Comparison of ENCODE assay signal across 27 cellular contexts in the genomic region with DNA sequence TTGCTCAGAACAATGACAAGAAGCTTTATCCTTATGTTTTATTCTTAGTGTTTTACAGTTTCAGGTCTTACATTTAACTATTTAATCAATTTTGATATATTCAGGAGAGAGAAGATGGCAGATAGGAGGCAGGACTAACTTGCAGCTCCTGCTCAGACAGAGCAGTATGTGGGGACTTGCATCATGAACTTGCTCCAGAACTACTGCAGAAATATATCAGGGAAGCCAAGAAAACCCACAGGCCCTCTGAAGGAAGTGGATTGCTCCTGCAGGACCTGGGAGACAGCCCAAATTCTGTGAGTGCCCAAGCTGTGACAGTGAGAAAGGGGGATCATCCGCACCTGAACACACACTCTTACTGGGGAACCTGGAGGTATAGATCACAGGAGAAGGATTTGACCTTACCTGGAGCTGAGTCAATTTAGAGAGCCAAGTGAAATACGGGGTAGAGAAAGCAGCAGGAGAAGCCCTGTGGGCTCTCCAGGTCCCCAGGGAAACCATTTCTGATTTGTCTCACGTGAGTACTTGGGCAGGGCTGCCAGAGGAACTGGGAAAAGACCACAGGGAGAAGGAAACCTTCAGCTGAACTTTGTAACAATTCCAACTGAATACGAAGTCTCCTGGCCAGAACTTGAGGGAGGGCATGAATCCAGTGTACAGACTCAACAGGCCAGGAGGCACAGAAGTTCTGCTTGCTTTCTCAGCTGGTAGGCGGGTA. TPM values are rescaled to one million over a fixed set of nuclear protein-coding genes. Genes with fewer than 3 reads are reported as not detected.
A peak's percentile ranks its signal among the peaks of the same experiment; 100 is the strongest.
DNase-seq lines count a peak whose midpoint lies in the region; ATAC-seq and TF ChIP-seq lines count a peak whose summit lies in the region.
"Had no signal": no experiment of that assay in that cellular context is flagged by ENCODE, and none has a peak within 500 bp of the region (broad histone marks: within the 10 kb centered on the region; RNA-seq: fewer than 3 reads in every experiment).

No MANE protein-coding gene starts in this region.

- peak overlapping the region; percentile 65 for H3K27ac Mint-ChIP-seq in progenitor cell of endocrine pancreas
- H3K27ac Mint-ChIP-seq: CD14-positive monocyte; CD8-positive, alpha-beta memory T cell had no signal

- no peaks in the 10 kb centered on the region for H3K36me3 Mint-ChIP-seq in progenitor cell of endocrine pancreas (ENCODE audit: insufficient read depth)
- H3K36me3 Mint-ChIP-seq: CD14-positive monocyte; CD8-positive, alpha-beta memory T cell had no signal

- H3K4me1 Mint-ChIP-seq in progenitor cell of endocrine pancreas (ENCODE audit: low read depth): no peaks in the 10 kb centered on the region
- H3K4me1 Mint-ChIP-seq: CD14-positive monocyte; CD8-positive, alpha-beta memory T cell had no signal

- no peaks in the 10 kb centered on the region for H3K27me3 Mint-ChIP-seq in progenitor cell of endocrine pancreas

- H3K4me3 Mint-ChIP-seq in progenitor cell of endocrine pancreas (ENCODE audit: low read depth): no peak overlapping the region
- H3K4me3 Mint-ChIP-seq: CD14-positive monocyte; CD8-positive, alpha-beta memory T cell had no signal

- TF ChIP-seq CTCF in choroid plexus epithelial cell (conservative IDR thresholded peaks at IDR 0.05; ENCODE audit: low read depth, low read length) (peak; percentile 14), fibroblast of mammary gland (conservative IDR thresholded peaks at IDR 0.05; ENCODE audit: control insufficient read depth, insufficient read depth, low read depth, low read length) (no peak), progenitor cell of endocrine pancreas (IDR thresholded peaks at IDR 0.05; ENCODE audit: unreplicated experiment) (no peak)

- peaks cover 7% of the 10 kb centered on the region for H3K9me3 Mint-ChIP-seq in progenitor cell of endocrine pancreas (ENCODE audit: low read depth)

- ATAC-seq in GM21447 (IDR thresholded peaks at IDR 0.05; ENCODE audit: unreplicated experiment) (no peak), GM19023 (IDR thresholded peaks at IDR 0.05; ENCODE audit: unreplicated experiment) (no peak), GM18909 (IDR thresholded peaks at IDR 0.05; ENCODE audit: poor library complexity, unreplicated experiment) (no peak), HG02884 (IDR thresholded peaks at IDR 0.05; ENCODE audit: unreplicated experiment) (no peak)
- ATAC-seq: GM12878, HCT116, K562 had no signal

- DNase-seq in choroid plexus epithelial cell (ENCODE audit: low read depth) (peak; percentile 50), fibroblast of mammary gland (ENCODE audit: low read depth) (peak; percentile 43), progenitor cell of endocrine pancreas (ENCODE audit: low spot score, unreplicated experiment) (no peak)
- DNase-seq: ACHN; BE2C; CD8-positive, alpha-beta memory T cell; DMS 273 treated with DMSO at 0.1 percent for 48 hours; DMS79; EL; GDM1; Kasumi-1; NCI-H2029; NCI-H2227 treated with DMSO at 0.1 percent for 48 hours; NCI-H526 treated with DMSO at 0.1 percent for 48 hours; PC-9; RPMI8226; SHP77 had no signal

- H3K4me3 ChIP-seq in choroid plexus epithelial cell (ENCODE audit: low read depth, low read length): no peak overlapping the region
- H3K4me3 ChIP-seq in fibroblast of mammary gland (ENCODE audit: control insufficient read depth, low read depth, low read length): no peak overlapping the region
- H3K4me3 ChIP-seq: GM12878, K562, PC-9 had no signal

RNA-seq across cellular contexts. Expression of gene TSPAN8, which starts 28.9 kb away (rescaled TPM):
- total RNA-seq in progenitor cell of endocrine pancreas: 0.33 and 1.0 TPM in 2 replicates
- total RNA-seq: CD8-positive, alpha-beta memory T cell; HT1080; MCF 10A had no signal
